Comparison of ENCODE assay signal across 9 cellular contexts in genomic region chr1:119870917-119871486, GRCh38. TPM values are rescaled to one million over a fixed set of nuclear protein-coding genes. Genes with fewer than 3 reads are reported as not detected.
DNase-seq lines count a peak whose midpoint lies in the region; ATAC-seq and TF ChIP-seq lines count a peak whose summit lies in the region.
"Had no signal": no experiment of that assay in that cellular context is flagged by ENCODE, and none has a peak within 500 bp of the region (broad histone marks: within the 10 kb centered on the region; RNA-seq: fewer than 3 reads in every experiment).

No MANE protein-coding gene starts in this region.

- H3K4me3 Mint-ChIP-seq in endothelial cell (ENCODE audit: unreplicated experiment) = no peak overlapping the region

- no peaks in the 10 kb centered on the region for H3K36me3 ChIP-seq in mucosa of descending colon (ENCODE audit: low read depth)

- no peaks in the 10 kb centered on the region for H3K9me3 Mint-ChIP-seq in endothelial cell (ENCODE audit: unreplicated experiment)

- H3K4me1 ChIP-seq in mucosa of descending colon (ENCODE audit: low read depth) = peaks cover 3% of the 10 kb centered on the region

- no peaks in the 10 kb centered on the region for H3K4me1 Mint-ChIP-seq in endothelial cell (ENCODE audit: unreplicated experiment)

- no peak overlapping the region for H3K27ac Mint-ChIP-seq in endothelial cell (ENCODE audit: unreplicated experiment)

- no peak overlapping the region for H3K4me3 ChIP-seq in mucosa of descending colon

- TF ChIP-seq CTCF in endothelial cell (IDR thresholded peaks at IDR 0.05; ENCODE audit: unreplicated experiment) (peak; percentile 70), mucosa of descending colon (IDR thresholded peaks at IDR 0.05) (peak; percentile 81)

- H3K9me3 ChIP-seq in mucosa of descending colon = no peaks in the 10 kb centered on the region

- peaks cover 3% of the 10 kb centered on the region for H3K27me3 Mint-ChIP-seq in endothelial cell (ENCODE audit: unreplicated experiment)

- DNase-seq in COLO668 (lab: John Stamatoyannopoulos, UW; ENCODE audit: unreplicated experiment) = peak; percentile 80
- peak; percentile 89 for DNase-seq in NCI-H82 (lab: John Stamatoyannopoulos, UW)
- DNase-seq in activated CD8-positive, alpha-beta memory T cell treated with anti-CD3 and anti-CD28 coated beads for 24 hours = peak; percentile 88
- peak; percentile 92 for DNase-seq in endothelial cell (ENCODE audit: low spot score)
- DNase-seq in mucosa of descending colon = peak; percentile 66 to 82 (median 82)
- DNase-seq in stimulated activated CD8-positive, alpha-beta memory T cell treated with anti-CD3 and anti-CD28 coated beads, Interleukin-4, amount 100 ng/mL, for 4 hours (ENCODE audit: low read depth in 2 of 2, low spot score in 1 of 2) = peak; percentile 15 to 50

- ATAC-seq in HG03442 (IDR thresholded peaks at IDR 0.05; ENCODE audit: unreplicated experiment) (peak; percentile 53), mucosa of descending colon (peak; percentile 87), HG03565 (IDR thresholded peaks at IDR 0.05; ENCODE audit: unreplicated experiment) (no peak)

- intact Hi-C loops in mucosa of descending colon (cut with DNase I, micrococcal nuclease) = no loop called here

- H3K36me3 Mint-ChIP-seq in endothelial cell (ENCODE audit: low read depth, unreplicated experiment) = no peaks in the 10 kb centered on the region

RNA-seq across cellular contexts. Expression of gene ADAM30, which starts 25.3 kb away (rescaled TPM):
- not detected for total RNA-seq in endothelial cell (ENCODE audit: unreplicated experiment)
- not detected for total RNA-seq in mucosa of descending colon
- total RNA-seq: T-helper 2 cell treated with Interferon-gamma antibody and Interleukin-4, amounts not matched to agents 100 ng/mL and 5 ng/mL, for 36 hours had no signal

RNA-seq across cellular contexts. Expression of gene REG4, which starts 59.7 kb away (rescaled TPM):
- total RNA-seq in endothelial cell (ENCODE audit: unreplicated experiment) (not detected), mucosa of descending colon (10 to 100 TPM in 1 of 3 donors, 1 to 10 TPM in 2; 1.6 to 36.1 (median 9.3) TPM)
- total RNA-seq: T-helper 2 cell treated with Interferon-gamma antibody and Interleukin-4, amounts not matched to agents 100 ng/mL and 5 ng/mL, for 36 hours had no signal

Comparison
In these comparisons a context has a peak if more than half of its experiments do, and no peak if none do; other contexts are left out.
1. DNase-seq: peak in every context shown above with its lines; median percentile 92 in endothelial cell; 89 in NCI-H82; 88 in activated CD8-positive, alpha-beta memory T cell treated with anti-CD3 and anti-CD28 coated beads for 24 hours; 82 in mucosa of descending colon; 80 in COLO668; 32 in stimulated activated CD8-positive, alpha-beta memory T cell treated with anti-CD3 and anti-CD28 coated beads, Interleukin-4, amount 100 ng/mL, for 4 hours.